Comparison of ENCODE assay signal across 3 cellular contexts in the genomic region with DNA sequence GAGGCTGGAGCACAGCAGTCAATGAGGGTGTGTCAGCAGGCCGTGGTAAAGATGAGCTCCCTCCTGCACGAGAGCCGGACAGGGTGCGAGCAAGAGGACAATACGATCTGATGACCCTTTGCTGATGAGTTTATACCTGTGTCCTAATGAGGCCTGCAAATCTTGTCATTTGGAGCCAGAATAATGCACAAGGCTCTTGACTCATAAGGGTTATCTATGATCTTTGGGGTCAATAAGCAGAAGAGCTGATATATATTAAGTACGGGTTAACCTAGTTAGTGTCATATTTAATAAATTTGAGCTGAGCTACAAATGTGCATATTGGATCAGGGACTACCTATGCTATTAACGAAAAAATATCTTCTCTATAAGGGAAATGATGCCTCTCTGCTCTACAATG. TPM values are rescaled to one million over a fixed set of nuclear protein-coding genes. Genes with fewer than 3 reads are reported as not detected.
"Had no signal": no experiment of that assay in that cellular context is flagged by ENCODE, and none has a peak within 500 bp of the region (broad histone marks: within the 10 kb centered on the region; RNA-seq: fewer than 3 reads in every experiment).

No MANE protein-coding gene starts in this region.

- DNase-seq: GDM1, GF-D8 had no signal

- H3K4me3 ChIP-seq: GM12878 had no signal

RNA-seq across cellular contexts. Expression of a gene that starts 46.9 kb away (rescaled TPM):
- total RNA-seq: GM12878 had no signal
